ENCODE assay signal across 12 cellular contexts in the genomic region with DNA sequence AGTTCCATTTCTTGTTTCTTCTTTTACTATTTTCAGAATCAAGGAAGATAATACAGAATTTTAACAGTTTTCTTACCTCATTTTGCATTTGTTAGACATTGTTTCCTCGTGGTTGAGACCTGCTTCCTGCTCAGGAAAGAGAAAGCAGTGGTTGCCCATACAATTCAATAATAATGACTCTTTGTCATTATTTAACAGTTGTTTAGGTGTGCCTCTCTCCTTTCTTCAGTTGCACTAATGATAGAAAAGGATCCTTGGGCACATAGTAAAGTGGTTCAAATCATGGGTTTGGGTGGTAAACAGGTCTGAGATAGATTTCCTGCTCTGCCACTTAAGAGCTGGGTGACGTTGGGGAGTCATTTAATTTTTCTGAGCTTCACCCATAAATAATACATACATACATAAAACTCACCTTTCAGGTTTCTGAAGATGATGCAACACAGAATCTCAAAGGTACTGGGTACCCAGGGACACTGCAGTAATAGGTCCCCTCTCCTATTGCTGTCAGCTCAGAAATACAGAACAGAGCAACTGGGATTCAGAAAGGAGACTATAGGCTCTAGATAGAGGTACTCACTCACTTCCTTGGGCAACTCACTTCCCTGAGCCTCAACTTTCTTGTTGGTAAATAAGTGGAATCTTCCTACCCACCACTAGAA. TPM values are rescaled to one million over a fixed set of nuclear protein-coding genes. Genes with fewer than 3 reads are reported as not detected.
DNase-seq lines count a peak whose midpoint lies in the region; ATAC-seq and TF ChIP-seq lines count a peak whose summit lies in the region.
"Had no signal": no experiment of that assay in that cellular context is flagged by ENCODE, and none has a peak within 500 bp of the region (broad histone marks: within the 10 kb centered on the region; RNA-seq: fewer than 3 reads in every experiment).

No MANE protein-coding gene starts in this region.

- no peaks in the 10 kb centered on the region for H3K27me3 ChIP-seq in mucosa of rectum (ENCODE audit: control insufficient read depth in 2 of 2, insufficient read depth in 2 of 2, low read length in 2 of 2)

- peaks cover 72% of the 10 kb centered on the region for H3K36me3 Mint-ChIP-seq in stimulated activated naive CD8-positive, alpha-beta T cell treated with anti-CD3 and anti-CD28 coated beads, Interleukin-15, Interleukin-2, amounts not matched to agents 100 ng/mL and 50 ng/mL, for 24 hours (ENCODE audit: low read depth)
- H3K36me3 Mint-ChIP-seq in activated naive CD8-positive, alpha-beta T cell, result peaks cover 49% of the 10 kb centered on the region

- DNase-seq in stimulated activated naive CD8-positive, alpha-beta T cell treated with anti-CD3 and anti-CD28 coated beads, Interleukin-15, Interleukin-2, amounts not matched to agents 100 U/mL and 50 U/mL, for 24 hours, result no peak
- DNase-seq in substantia nigra (lab: John Stamatoyannopoulos, UW) (no peak), omental fat pad (ENCODE audit: low spot score) (no peak), EL (no peak)
- DNase-seq in stimulated activated CD4-positive, alpha-beta T cell treated with anti-CD3 and anti-CD28 coated beads, Interleukin-15, amount 100 ng/mL, for 24 hours, result no peak
- DNase-seq: cortex of kidney, NCI-H510A had no signal

- TF ChIP-seq CTCF in omental fat pad (IDR thresholded peaks at IDR 0.05), result no peak

- H3K9me3 ChIP-seq in mucosa of rectum (ENCODE audit: control insufficient read depth in 2 of 2, low read length in 2 of 2), result no peaks in the 10 kb centered on the region

- peak overlapping the region; percentile 68 to 71 for H3K27ac ChIP-seq in mucosa of rectum (ENCODE audit: low read depth in 2 of 2, low read length in 2 of 2)
- H3K27ac ChIP-seq in substantia nigra (ENCODE audit: low read depth, low read length, poor library complexity, severe bottlenecking), result no peak overlapping the region
- H3K27ac ChIP-seq: C4-2B had no signal

- peaks cover 42 to 44% of the 10 kb centered on the region in 2 donors for H3K4me1 ChIP-seq in mucosa of rectum (ENCODE audit: control insufficient read depth in 2 of 2, insufficient read depth in 2 of 2, low read length in 2 of 2)

- H3K4me3 Mint-ChIP-seq in stimulated activated naive CD8-positive, alpha-beta T cell treated with anti-CD3 and anti-CD28 coated beads, Interleukin-15, Interleukin-2, amounts not matched to agents 100 ng/mL and 50 ng/mL, for 24 hours, result peak overlapping the region; percentile 60
- peak overlapping the region; percentile 79 for H3K4me3 Mint-ChIP-seq in activated naive CD8-positive, alpha-beta T cell

- no peaks in the 10 kb centered on the region for H3K9me3 Mint-ChIP-seq in stimulated activated naive CD8-positive, alpha-beta T cell treated with anti-CD3 and anti-CD28 coated beads, Interleukin-15, Interleukin-2, amounts not matched to agents 100 ng/mL and 50 ng/mL, for 24 hours
- H3K9me3 Mint-ChIP-seq in activated naive CD8-positive, alpha-beta T cell (ENCODE audit: low read depth), result no peaks in the 10 kb centered on the region

- H3K27ac Mint-ChIP-seq in stimulated activated naive CD8-positive, alpha-beta T cell treated with anti-CD3 and anti-CD28 coated beads, Interleukin-15, Interleukin-2, amounts not matched to agents 100 ng/mL and 50 ng/mL, for 24 hours, result peak overlapping the region; percentile 61
- peak overlapping the region; percentile 96 for H3K27ac Mint-ChIP-seq in activated naive CD8-positive, alpha-beta T cell

- peak overlapping the region in 1 of 2 donors; percentile 9 for H3K4me3 ChIP-seq in mucosa of rectum (ENCODE audit: low read length in 2 of 2)

- H3K4me1 Mint-ChIP-seq in stimulated activated naive CD8-positive, alpha-beta T cell treated with anti-CD3 and anti-CD28 coated beads, Interleukin-15, Interleukin-2, amounts not matched to agents 100 ng/mL and 50 ng/mL, for 24 hours (ENCODE audit: low read depth), result peaks cover 96% of the 10 kb centered on the region
- peaks cover 96% of the 10 kb centered on the region for H3K4me1 Mint-ChIP-seq in activated naive CD8-positive, alpha-beta T cell (ENCODE audit: low read depth)

- no peaks in the 10 kb centered on the region for H3K27me3 Mint-ChIP-seq in stimulated activated naive CD8-positive, alpha-beta T cell treated with anti-CD3 and anti-CD28 coated beads, Interleukin-15, Interleukin-2, amounts not matched to agents 100 ng/mL and 50 ng/mL, for 24 hours
- H3K27me3 Mint-ChIP-seq in activated naive CD8-positive, alpha-beta T cell, result no peaks in the 10 kb centered on the region

- peaks cover 11 to 20% of the 10 kb centered on the region in 2 donors for H3K36me3 ChIP-seq in mucosa of rectum (ENCODE audit: control insufficient read depth in 2 of 2, insufficient read depth in 2 of 2, low read length in 2 of 2)

- ATAC-seq in stimulated activated naive CD8-positive, alpha-beta T cell treated with anti-CD3 and anti-CD28 coated beads, Interleukin-15, Interleukin-2, amounts not matched to agents 100 U/mL and 50 U/mL, for 24 hours, result no peak
- no peak for ATAC-seq in omental fat pad (ENCODE audit: low FRiP score)
- ATAC-seq: activated CD4-positive, CD25-positive, alpha-beta regulatory T cell treated with anti-CD3 and anti-CD28 coated beads, Interleukin-2, amount 50 U/mL, for 24 hours had no signal

- no peak overlapping the region for H3K9ac ChIP-seq in mucosa of rectum (ENCODE audit: low read depth in 1 of 2, low read length in 2 of 2)

RNA-seq across cellular contexts. Expression of gene CD44, which starts 34.8 kb away (rescaled TPM):
- 100 to 1,000 TPM in 3 of 4 donors, 10 to 100 TPM in 1; 92.7 to 627 (median 158) TPM for total RNA-seq in omental fat pad
